In the genomic region with DNA sequence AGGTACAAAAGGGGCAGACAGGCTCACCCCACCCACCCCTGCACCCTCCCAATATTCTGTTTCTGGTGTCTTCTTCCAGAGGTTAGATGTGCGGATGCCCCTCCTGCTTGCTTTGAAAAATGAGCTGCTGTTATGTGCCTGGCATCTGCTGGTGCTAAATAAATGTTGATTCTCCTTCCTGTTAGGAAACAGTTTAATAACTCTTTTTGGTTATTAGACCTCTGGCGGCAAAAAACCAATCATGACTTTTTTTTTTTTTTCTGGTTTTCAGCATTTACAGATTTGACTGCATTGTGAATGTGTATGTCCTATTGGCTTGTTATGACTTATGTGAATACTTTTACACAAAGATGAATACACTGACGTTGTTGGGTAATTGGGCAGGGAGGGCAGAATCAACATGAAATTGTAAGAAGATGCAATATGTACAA, we compare ENCODE assay signal across 2 cellular contexts.
TF ChIP-seq lines count a peak whose summit lies in the region.

No MANE protein-coding gene starts in this region.

TF ChIP-seq in SK-N-SH, 30 proteins besides CTCF, POLR2A, EP300 and RAD21 (continued from another document):
- TF ChIP-seq, protein P1, sequence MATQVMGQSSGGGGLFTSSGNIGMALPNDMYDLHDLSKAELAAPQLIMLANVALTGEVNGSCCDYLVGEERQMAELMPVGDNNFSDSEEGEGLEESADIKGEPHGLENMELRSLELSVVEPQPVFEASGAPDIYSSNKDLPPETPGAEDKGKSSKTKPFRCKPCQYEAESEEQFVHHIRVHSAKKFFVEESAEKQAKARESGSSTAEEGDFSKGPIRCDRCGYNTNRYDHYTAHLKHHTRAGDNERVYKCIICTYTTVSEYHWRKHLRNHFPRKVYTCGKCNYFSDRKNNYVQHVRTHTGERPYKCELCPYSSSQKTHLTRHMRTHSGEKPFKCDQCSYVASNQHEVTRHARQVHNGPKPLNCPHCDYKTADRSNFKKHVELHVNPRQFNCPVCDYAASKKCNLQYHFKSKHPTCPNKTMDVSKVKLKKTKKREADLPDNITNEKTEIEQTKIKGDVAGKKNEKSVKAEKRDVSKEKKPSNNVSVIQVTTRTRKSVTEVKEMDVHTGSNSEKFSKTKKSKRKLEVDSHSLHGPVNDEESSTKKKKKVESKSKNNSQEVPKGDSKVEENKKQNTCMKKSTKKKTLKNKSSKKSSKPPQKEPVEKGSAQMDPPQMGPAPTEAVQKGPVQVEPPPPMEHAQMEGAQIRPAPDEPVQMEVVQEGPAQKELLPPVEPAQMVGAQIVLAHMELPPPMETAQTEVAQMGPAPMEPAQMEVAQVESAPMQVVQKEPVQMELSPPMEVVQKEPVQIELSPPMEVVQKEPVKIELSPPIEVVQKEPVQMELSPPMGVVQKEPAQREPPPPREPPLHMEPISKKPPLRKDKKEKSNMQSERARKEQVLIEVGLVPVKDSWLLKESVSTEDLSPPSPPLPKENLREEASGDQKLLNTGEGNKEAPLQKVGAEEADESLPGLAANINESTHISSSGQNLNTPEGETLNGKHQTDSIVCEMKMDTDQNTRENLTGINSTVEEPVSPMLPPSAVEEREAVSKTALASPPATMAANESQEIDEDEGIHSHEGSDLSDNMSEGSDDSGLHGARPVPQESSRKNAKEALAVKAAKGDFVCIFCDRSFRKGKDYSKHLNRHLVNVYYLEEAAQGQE (IDR thresholded peaks at IDR 0.05; ENCODE audit: low read depth, low read length), result no peak
- TF ChIP-seq NRF1 (IDR thresholded peaks at IDR 0.05; ENCODE audit: low read depth, low read length), result no peak
- TF ChIP-seq TCF12 (IDR thresholded peaks at IDR 0.05), result no peak
- no peak for TF ChIP-seq JUND (IDR thresholded peaks at IDR 0.05)
TF ChIP-seq in SK-N-SH: peak in this region for 0.

TF ChIP-seq in SK-N-SH treated with all-trans-retinoic acid at 6 μM for 48 hours, 23 proteins besides CTCF, POLR2A, EP300 and RAD21 (continued from another document):
- TF ChIP-seq, protein P2, sequence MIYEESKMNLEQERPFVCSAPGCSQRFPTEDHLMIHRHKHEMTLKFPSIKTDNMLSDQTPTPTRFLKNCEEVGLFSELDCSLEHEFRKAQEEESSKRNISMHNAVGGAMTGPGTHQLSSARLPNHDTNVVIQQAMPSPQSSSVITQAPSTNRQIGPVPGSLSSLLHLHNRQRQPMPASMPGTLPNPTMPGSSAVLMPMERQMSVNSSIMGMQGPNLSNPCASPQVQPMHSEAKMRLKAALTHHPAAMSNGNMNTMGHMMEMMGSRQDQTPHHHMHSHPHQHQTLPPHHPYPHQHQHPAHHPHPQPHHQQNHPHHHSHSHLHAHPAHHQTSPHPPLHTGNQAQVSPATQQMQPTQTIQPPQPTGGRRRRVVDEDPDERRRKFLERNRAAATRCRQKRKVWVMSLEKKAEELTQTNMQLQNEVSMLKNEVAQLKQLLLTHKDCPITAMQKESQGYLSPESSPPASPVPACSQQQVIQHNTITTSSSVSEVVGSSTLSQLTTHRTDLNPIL (CRISPR knock-in tag; IDR thresholded peaks at IDR 0.05; ENCODE audit: low read depth), result no peak
- TF ChIP-seq, protein P3, sequence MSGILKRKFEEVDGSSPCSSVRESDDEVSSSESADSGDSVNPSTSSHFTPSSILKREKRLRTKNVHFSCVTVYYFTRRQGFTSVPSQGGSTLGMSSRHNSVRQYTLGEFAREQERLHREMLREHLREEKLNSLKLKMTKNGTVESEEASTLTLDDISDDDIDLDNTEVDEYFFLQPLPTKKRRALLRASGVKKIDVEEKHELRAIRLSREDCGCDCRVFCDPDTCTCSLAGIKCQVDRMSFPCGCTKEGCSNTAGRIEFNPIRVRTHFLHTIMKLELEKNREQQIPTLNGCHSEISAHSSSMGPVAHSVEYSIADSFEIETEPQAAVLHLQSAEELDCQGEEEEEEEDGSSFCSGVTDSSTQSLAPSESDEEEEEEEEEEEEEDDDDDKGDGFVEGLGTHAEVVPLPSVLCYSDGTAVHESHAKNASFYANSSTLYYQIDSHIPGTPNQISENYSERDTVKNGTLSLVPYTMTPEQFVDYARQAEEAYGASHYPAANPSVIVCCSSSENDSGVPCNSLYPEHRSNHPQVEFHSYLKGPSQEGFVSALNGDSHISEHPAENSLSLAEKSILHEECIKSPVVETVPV (CRISPR knock-in tag; IDR thresholded peaks at IDR 0.05), result no peak
TF ChIP-seq in SK-N-SH treated with all-trans-retinoic acid at 6 μM for 48 hours: peak in this region for 0.
